8 cellular contexts compared by ENCODE assay signal in genomic region chr1:185595835-185596667, GRCh38.
DNase-seq lines count a peak whose midpoint lies in the region; ATAC-seq and TF ChIP-seq lines count a peak whose summit lies in the region.

No MANE protein-coding gene starts in this region.

- peak overlapping the region; percentile 55 for H3K27ac Mint-ChIP-seq in activated naive CD4-positive, alpha-beta T cell treated with anti-CD3 and anti-CD28 coated beads, Interleukin-2, amount 10 ng/mL, durations not matched to agents 7 days and 5 days

- H3K9me3 ChIP-seq in DND-41 (ENCODE audit: insufficient read depth, low read length, severe bottlenecking) (no peaks in the 10 kb centered on the region), SJSA1 (replicated peaks) (no peaks in the 10 kb centered on the region)

- H3K79me2 ChIP-seq in DND-41 (ENCODE audit: insufficient read depth, low read length): no peaks in the 10 kb centered on the region

- no peak overlapping the region for H3K9ac ChIP-seq in DND-41 (ENCODE audit: low read depth, low read length)

- no peaks in the 10 kb centered on the region for H4K20me1 ChIP-seq in DND-41 (ENCODE audit: insufficient read depth, low read length)

- H3K4me3 Mint-ChIP-seq in activated naive CD4-positive, alpha-beta T cell treated with anti-CD3 and anti-CD28 coated beads, Interleukin-2, amount 10 ng/mL, durations not matched to agents 7 days and 5 days: no peak overlapping the region

- no peak overlapping the region for H3K27ac ChIP-seq in DND-41 (ENCODE audit: low read length)
- no peak overlapping the region for H3K27ac ChIP-seq in SJSA1

- no peak overlapping the region for H2AFZ ChIP-seq in DND-41 (ENCODE audit: low read depth, low read length)

- DNase-seq in DND-41 (peak; percentile 53), HT1080 (ENCODE audit: low read depth) (peak; percentile 49), SJSA1 (ENCODE audit: low read depth in 1 of 2, low spot score in 2 of 2) (peak; percentile 53), iPS DF 4.7 (ENCODE audit: extremely low read depth, low spot score) (peak; percentile 53), NOMO-1 treated with dmso at 0.1 percent for 144 hours (lab: John Stamatoyannopoulos, UW; ENCODE audit: unreplicated experiment) (no peak)
- DNase-seq in activated naive CD4-positive, alpha-beta T cell treated with anti-CD3 and anti-CD28 coated beads, Interleukin-2, amount 10 ng/mL, durations not matched to agents 7 days and 5 days: peak; percentile 58
- DNase-seq in stimulated activated CD4-positive, alpha-beta T cell treated with anti-CD3 and anti-CD28 coated beads, Interleukin-4, amount 100 ng/mL, for 48 hours (ENCODE audit: low read depth in 2 of 2): peak; percentile 14 to 33

- no peaks in the 10 kb centered on the region for H3K9me3 Mint-ChIP-seq in activated naive CD4-positive, alpha-beta T cell treated with anti-CD3 and anti-CD28 coated beads, Interleukin-2, amount 10 ng/mL, durations not matched to agents 7 days and 5 days

- H3K4me1 ChIP-seq in DND-41 (ENCODE audit: insufficient read depth, low read length) (no peaks in the 10 kb centered on the region), SJSA1 (replicated peaks) (no peaks in the 10 kb centered on the region)

- peak; percentile 78 for TF ChIP-seq CTCF in DND-41 (IDR thresholded peaks at IDR 0.05; ENCODE audit: borderline replicate concordance, extremely low read depth, low read length, poor library complexity, severe bottlenecking)

- H3K27me3 ChIP-seq in DND-41 (ENCODE audit: insufficient read depth, low read length, poor library complexity): no peaks in the 10 kb centered on the region
- H3K27me3 ChIP-seq in SJSA1 (replicated peaks): no peaks in the 10 kb centered on the region

- H3K4me3 ChIP-seq in DND-41 (ENCODE audit: low read depth in 1 of 2, low read length in 2 of 2): no peak overlapping the region
- no peak overlapping the region for H3K4me3 ChIP-seq in SJSA1

- CTCF ChIA-PET in activated naive CD4-positive, alpha-beta T cell treated with anti-CD3 and anti-CD28 coated beads, Interleukin-2, amount 10 ng/mL, durations not matched to agents 7 days and 5 days (lab: Charles Lee): interaction anchor here (0.7 to 3.2 kb wide), 22 partner anchors 12 to 357 kb away, joined by 3 to 21 read pairs (median 4); no protein-coding TSS in a partner anchor

- no peaks in the 10 kb centered on the region for H3K27me3 Mint-ChIP-seq in activated naive CD4-positive, alpha-beta T cell treated with anti-CD3 and anti-CD28 coated beads, Interleukin-2, amount 10 ng/mL, durations not matched to agents 7 days and 5 days

- peaks cover 8% of the 10 kb centered on the region for H3K4me1 Mint-ChIP-seq in activated naive CD4-positive, alpha-beta T cell treated with anti-CD3 and anti-CD28 coated beads, Interleukin-2, amount 10 ng/mL, durations not matched to agents 7 days and 5 days

- H3K4me2 ChIP-seq in DND-41 (ENCODE audit: insufficient read depth, low read length): no peak overlapping the region

- ATAC-seq in DND-41 (ENCODE audit: insufficient read depth, low read depth): peak; percentile 91
- ATAC-seq in GM21367 (IDR thresholded peaks at IDR 0.05; ENCODE audit: unreplicated experiment): peak; percentile 77

- no peaks in the 10 kb centered on the region for H3K36me3 Mint-ChIP-seq in activated naive CD4-positive, alpha-beta T cell treated with anti-CD3 and anti-CD28 coated beads, Interleukin-2, amount 10 ng/mL, durations not matched to agents 7 days and 5 days

- H3K36me3 ChIP-seq in DND-41 (ENCODE audit: insufficient read depth, low read length) (no peaks in the 10 kb centered on the region), SJSA1 (no peaks in the 10 kb centered on the region)
